ENCODE assay signal across 21 cellular contexts in genomic region chr17:263271-263670, GRCh38.
DNase-seq lines count a peak whose midpoint lies in the region; ATAC-seq, FAIRE-seq and TF ChIP-seq lines count a peak whose summit lies in the region.
"Had no signal": no experiment of that assay in that cellular context is flagged by ENCODE, and none has a peak within 500 bp of the region (broad histone marks: within the 10 kb centered on the region; RNA-seq: fewer than 3 reads in every experiment).

No MANE protein-coding gene starts in this region.

- no peaks in the 10 kb centered on the region for H4K20me1 ChIP-seq in HepG2 (ENCODE audit: insufficient read depth, low read length)

- CTCF ChIA-PET in HepG2 (lab: Yijun Ruan, JAX; ENCODE audit: low intra/inter-chr PET ratio, low total read pairs) = no interaction called here

- DNase-seq in activated CD4-positive, CD25-positive, alpha-beta regulatory T cell treated with anti-CD3 and anti-CD28 coated beads, Interleukin-2, amount 50 U/mL, for 72 hours = peak; percentile 2
- DNase-seq in right lobe of liver (peak in 2 of 3 donors; percentile 15 to 16), HepG2 (ENCODE audit: low spot score) (no peak), sigmoid colon (peak; percentile 50), NCI-H446 treated with DMSO at 0.1 percent for 48 hours (lab: John Stamatoyannopoulos, UW) (no peak)
- DNase-seq in stimulated activated naive B cell treated with anti-CD40 and anti-IgM and Interleukin-4, amounts not matched to agents 10 μg/mL and 1 μg/mL and 100 μg/mL, for 72 hours = no peak
- no peak for DNase-seq in stimulated activated naive CD8-positive, alpha-beta T cell treated with anti-CD3 and anti-CD28 coated beads, Interleukin-15, amount 100 ng/mL, for 72 hours
- DNase-seq: CD4-positive, CD25-positive, alpha-beta regulatory T cell; DMS153; EL; KBM-7; NCI-H1436; NCI-H2029; NCI-H2171; NCI-H510A; PC-9 had no signal

- H3K36me3 ChIP-seq in right lobe of liver (peaks cover 0 to 7% (median 2%) of the 10 kb centered on the region in 4 donors), HepG2 (replicated peaks in 1 of 2; ENCODE audit: control insufficient read depth in 1 of 2, insufficient read depth in 2 of 2, low read length in 2 of 2) (peaks cover 6 to 21% of the 10 kb centered on the region in 2 experiments; a peak in 4 of 5 replicates), sigmoid colon (no peaks in the 10 kb centered on the region)

- peaks cover 11 to 18% of the 10 kb centered on the region in 2 donors for H3K36me3 Mint-ChIP-seq in stimulated activated naive B cell treated with anti-CD40 and anti-IgM and Interleukin-4, amounts not matched to agents 10 μg/mL and 1 μg/mL and 100 μg/mL, for 72 hours

- TF ChIP-seq CTCF in right lobe of liver (IDR thresholded peaks at IDR 0.05) (no peak), HepG2 (CRISPR knock-in tag; IDR thresholded peaks at IDR 0.05) (no peak), sigmoid colon (IDR thresholded peaks at IDR 0.05) (no peak)

- no peak overlapping the region for H3K9ac ChIP-seq in HepG2 (ENCODE audit: insufficient read depth, low read depth, low read length)

- in situ Hi-C loops in HepG2 (cut with HindIII; ENCODE audit: extremely low pct_ligation_motif_present, low pct_unique_long_range_greater_than_20kb) = no loop called here

- no peak for TF ChIP-seq RAD21 in HepG2 (CRISPR knock-in tag; IDR thresholded peaks at IDR 0.05)

- no peak overlapping the region for H3K4me3 Mint-ChIP-seq in stimulated activated naive B cell treated with anti-CD40 and anti-IgM and Interleukin-4, amounts not matched to agents 10 μg/mL and 1 μg/mL and 100 μg/mL, for 72 hours
- H3K4me3 Mint-ChIP-seq in stimulated activated naive CD8-positive, alpha-beta T cell treated with anti-CD3 and anti-CD28 coated beads, Interleukin-15, amount 100 ng/mL, for 72 hours = no peak overlapping the region
- H3K4me3 Mint-ChIP-seq: B cell; CD4-positive, CD25-positive, alpha-beta regulatory T cell had no signal

- no peaks in the 10 kb centered on the region for H3K79me2 ChIP-seq in HepG2 (ENCODE audit: insufficient read depth, low read length)

- H3K27me3 ChIP-seq in right lobe of liver = no peaks in the 10 kb centered on the region
- H3K27me3 ChIP-seq in HepG2 (ENCODE audit: control insufficient read depth in 1 of 2, insufficient read depth in 2 of 2, low read length in 2 of 2) = no peaks in the 10 kb centered on the region
- no peaks in the 10 kb centered on the region for H3K27me3 ChIP-seq in sigmoid colon

- H3K27ac ChIP-seq in right lobe of liver (no peak overlapping the region), HepG2 (ENCODE audit: extremely low read length, insufficient read depth, low read length) (no peak overlapping the region), sigmoid colon (no peak overlapping the region)
- H3K27ac ChIP-seq: 22Rv1, PC-9 had no signal

- no peak overlapping the region for H3K4me3 ChIP-seq in right lobe of liver
- no peak overlapping the region for H3K4me3 ChIP-seq in HepG2 (replicated peaks in 1 of 3; ENCODE audit: insufficient read depth in 1 of 3, low read depth in 2 of 3, low read length in 3 of 3)
- no peak overlapping the region for H3K4me3 ChIP-seq in sigmoid colon
- H3K4me3 ChIP-seq: PC-9 had no signal

- peaks cover 0 to 2% of the 10 kb centered on the region in 2 donors for H3K4me1 Mint-ChIP-seq in stimulated activated naive B cell treated with anti-CD40 and anti-IgM and Interleukin-4, amounts not matched to agents 10 μg/mL and 1 μg/mL and 100 μg/mL, for 72 hours
- H3K4me1 Mint-ChIP-seq in stimulated activated naive CD8-positive, alpha-beta T cell treated with anti-CD3 and anti-CD28 coated beads, Interleukin-15, amount 100 ng/mL, for 72 hours = peaks cover 1% of the 10 kb centered on the region
- H3K4me1 Mint-ChIP-seq: B cell; CD4-positive, CD25-positive, alpha-beta regulatory T cell had no signal

- H3K27ac Mint-ChIP-seq in stimulated activated naive B cell treated with anti-CD40 and anti-IgM and Interleukin-4, amounts not matched to agents 10 μg/mL and 1 μg/mL and 100 μg/mL, for 72 hours = no peak overlapping the region
- H3K27ac Mint-ChIP-seq in stimulated activated naive CD8-positive, alpha-beta T cell treated with anti-CD3 and anti-CD28 coated beads, Interleukin-15, amount 100 ng/mL, for 72 hours = no peak overlapping the region
- H3K27ac Mint-ChIP-seq: B cell; CD4-positive, CD25-positive, alpha-beta regulatory T cell had no signal

- no peak for FAIRE-seq in HepG2 (lab: Jason Lieb, UNC)
- FAIRE-seq: GM19239 had no signal

- TF ChIP-seq EP300 in HepG2 (IDR thresholded peaks at IDR 0.05; ENCODE audit: low read depth in 2 of 2, low read length in 2 of 2) (no peak), HepG2 (CRISPR knock-in tag; IDR thresholded peaks at IDR 0.05; ENCODE audit: borderline replicate concordance) (no peak), sigmoid colon (IDR thresholded peaks at IDR 0.05) (no peak)

- WGBS in right lobe of liver (ENCODE audit: insufficient coverage, low coverage, low lambda C conversion rate, missing lambda C conversion rate) = 97% methylated on average over 18 of the region's 18 CpGs
- 99% methylated on average over 18 of the region's 18 CpGs for WGBS in HepG2 (ENCODE audit: low lambda C conversion rate)
- WGBS in sigmoid colon, 2 donors = 96 to 98% methylated on average over 18 of the region's 18 CpGs

- POLR2A ChIA-PET in HepG2 (lab: Yijun Ruan, JAX) = no interaction called here

- no TSS peak for BruUV-seq in HepG2 (replicated peaks; lab: Mats Ljungman, UMichigan)

- H3K9me3 Mint-ChIP-seq in stimulated activated naive B cell treated with anti-CD40 and anti-IgM and Interleukin-4, amounts not matched to agents 10 μg/mL and 1 μg/mL and 100 μg/mL, for 72 hours = peaks cover 7 to 8% of the 10 kb centered on the region in 2 donors
- no peaks in the 10 kb centered on the region for H3K9me3 Mint-ChIP-seq in stimulated activated naive CD8-positive, alpha-beta T cell treated with anti-CD3 and anti-CD28 coated beads, Interleukin-15, amount 100 ng/mL, for 72 hours

- H3K9me3 ChIP-seq in right lobe of liver (no peaks in the 10 kb centered on the region), HepG2 (ENCODE audit: low read length) (no peaks in the 10 kb centered on the region), sigmoid colon (no peaks in the 10 kb centered on the region)
- H3K9me3 ChIP-seq: Caco-2 had no signal

- no peak overlapping the region for H2AFZ ChIP-seq in HepG2 (ENCODE audit: low read length)
- H2AFZ ChIP-seq: PC-9 had no signal

- ATAC-seq in activated CD4-positive, CD25-positive, alpha-beta regulatory T cell treated with anti-CD3 and anti-CD28 coated beads, Interleukin-2, amount 50 U/mL, for 24 hours = no peak
- no peak for ATAC-seq in right lobe of liver
- ATAC-seq in HepG2 = no peak
- no peak for ATAC-seq in stimulated activated naive B cell treated with anti-CD40 and anti-IgM and Interleukin-4, amounts not matched to agents 10 μg/mL and 1 μg/mL and 100 μg/mL, for 72 hours (replicated peaks)
- ATAC-seq in stimulated activated naive CD8-positive, alpha-beta T cell treated with anti-CD3 and anti-CD28 coated beads, Interleukin-15, amount 100 ng/mL, for 72 hours = no peak

- TF ChIP-seq POLR2A in right lobe of liver (IDR thresholded peaks at IDR 0.05) (no peak), HepG2 (IDR thresholded peaks at IDR 0.05; ENCODE audit: insufficient read depth in 1 of 2, low read depth in 2 of 2, low read length in 2 of 2) (no peak), sigmoid colon (IDR thresholded peaks at IDR 0.05) (no peak)

- H3K4me2 ChIP-seq in HepG2 (ENCODE audit: low read depth, low read length) = no peak overlapping the region
- H3K4me2 ChIP-seq: PC-9 had no signal

- intact Hi-C loops in right lobe of liver (cut with DNase I) (no loop called here), HepG2 (cut with micrococcal nuclease; ENCODE audit: unreplicated experiment) (no loop called here), sigmoid colon (cut with DNase I) (no loop called here)

- peaks cover 23 to 33% of the 10 kb centered on the region in 2 donors for H3K27me3 Mint-ChIP-seq in stimulated activated naive B cell treated with anti-CD40 and anti-IgM and Interleukin-4, amounts not matched to agents 10 μg/mL and 1 μg/mL and 100 μg/mL, for 72 hours
- H3K27me3 Mint-ChIP-seq in stimulated activated naive CD8-positive, alpha-beta T cell treated with anti-CD3 and anti-CD28 coated beads, Interleukin-15, amount 100 ng/mL, for 72 hours = peaks cover 36% of the 10 kb centered on the region

- no peaks in the 10 kb centered on the region for H3K4me1 ChIP-seq in right lobe of liver
- H3K4me1 ChIP-seq in HepG2 (ENCODE audit: insufficient read depth, low read length) = no peaks in the 10 kb centered on the region
- H3K4me1 ChIP-seq in sigmoid colon = peaks cover 0 to 13% (median 0%) of the 10 kb centered on the region in 4 donors
- H3K4me1 ChIP-seq: Caco-2 had no signal

TF ChIP-seq in HepG2, 621 proteins besides CTCF, POLR2A, EP300 and RAD21 (continues in another document):
- TF ChIP-seq ZNF451 (CRISPR knock-in tag; IDR thresholded peaks at IDR 0.05) = no peak
- no peak for TF ChIP-seq ZNF713 (CRISPR knock-in tag; IDR thresholded peaks at IDR 0.05)
- TF ChIP-seq AHR (CRISPR knock-in tag; IDR thresholded peaks at IDR 0.05) = no peak
- no peak for TF ChIP-seq IRF2 (CRISPR knock-in tag; IDR thresholded peaks at IDR 0.05)
- no peak for TF ChIP-seq FLYWCH1 (CRISPR knock-in tag; IDR thresholded peaks at IDR 0.05)
- no peak for TF ChIP-seq ELF1 (CRISPR knock-in tag; IDR thresholded peaks at IDR 0.05)
- no peak for TF ChIP-seq ZNF597 (CRISPR knock-in tag; IDR thresholded peaks at IDR 0.05)
- no peak for TF ChIP-seq ADNP (CRISPR knock-in tag; IDR thresholded peaks at IDR 0.05)
- no peak for TF ChIP-seq MYPOP (CRISPR knock-in tag; IDR thresholded peaks at IDR 0.05)
- TF ChIP-seq HES4 (CRISPR knock-in tag; IDR thresholded peaks at IDR 0.05; ENCODE audit: borderline replicate concordance) = no peak

Comparison
In these comparisons a context has a peak if more than half of its experiments do, and no peak if none do; other contexts are left out.
1. DNase-seq: peak in activated CD4-positive, CD25-positive, alpha-beta regulatory T cell treated with anti-CD3 and anti-CD28 coated beads, Interleukin-2, amount 50 U/mL, for 72 hours (single experiment), right lobe of liver (2 of 3) and sigmoid colon (single experiment); none in HepG2 (single experiment), NCI-H446 treated with DMSO at 0.1 percent for 48 hours (single experiment), stimulated activated naive B cell treated with anti-CD40 and anti-IgM and Interleukin-4, amounts not matched to agents 10 μg/mL and 1 μg/mL and 100 μg/mL, for 72 hours (single experiment) and stimulated activated naive CD8-positive, alpha-beta T cell treated with anti-CD3 and anti-CD28 coated beads, Interleukin-15, amount 100 ng/mL, for 72 hours (0 of 2).